In genomic region chr1:224434447-224435317, GRCh38 we compare ENCODE assay signal across 8 cellular contexts. TPM values are rescaled to one million over a fixed set of nuclear protein-coding genes. Genes with fewer than 3 reads are reported as not detected.
DNase-seq lines count a peak whose midpoint lies in the region; ATAC-seq and TF ChIP-seq lines count a peak whose summit lies in the region.

TSS of gene WDR26 (minus strand) at chr1:224434797.

- peaks cover 61% of the 10 kb centered on the region for H3K4me1 Mint-ChIP-seq in HFFc6 (ENCODE audit: low read depth)
- H3K4me1 Mint-ChIP-seq in osteocyte (ENCODE audit: unreplicated experiment): peaks cover 35% of the 10 kb centered on the region

- H3K27ac Mint-ChIP-seq in HFFc6 (peak within 1 kb of the TSS; percentile 99), osteocyte (ENCODE audit: unreplicated experiment) (peak within 1 kb of the TSS; percentile 94)
- H3K27ac Mint-ChIP-seq in activated naive CD4-positive, alpha-beta T cell treated with anti-CD3 and anti-CD28 coated beads, Interleukin-2, amount 50 U/mL, for 72 hours: peak within 1 kb of the TSS; percentile 94 to 98

- ATAC-seq in activated naive CD4-positive, alpha-beta T cell treated with anti-CD3 and anti-CD28 coated beads, Interleukin-2, amount 50 U/mL, for 72 hours: peak; percentile 92 to 95

- H3K4me3 Mint-ChIP-seq in HFFc6 (peak within 1 kb of the TSS; percentile 97), osteocyte (ENCODE audit: unreplicated experiment) (peak within 1 kb of the TSS; percentile 95)

- 1% methylated on average over 68 of the region's 70 CpGs for WGBS in thymus

- peak; percentile 66 for DNase-seq in GM12864 (ENCODE audit: low read depth)
- DNase-seq in HFFc6: peak; percentile 78
- peak; percentile 96 for DNase-seq in NAMALWA (ENCODE audit: low spot score)
- DNase-seq in SKM-1 treated with dmso at 0.1 percent for 144 hours (lab: John Stamatoyannopoulos, UW; ENCODE audit: unreplicated experiment): peak; percentile 94
- DNase-seq in activated naive CD4-positive, alpha-beta T cell treated with anti-CD3 and anti-CD28 coated beads, Interleukin-2, amount 50 U/mL, for 72 hours (ENCODE audit: low spot score in 2 of 2): peak; percentile 75 to 91
- peak; percentile 79 to 95 (median 88) for DNase-seq in head of caudate nucleus
- peak; percentile 90 for DNase-seq in osteocyte (ENCODE audit: extremely low spot score, unreplicated experiment)

- H3K36me3 Mint-ChIP-seq in HFFc6 (ENCODE audit: low read depth): peaks cover 29% of the 10 kb centered on the region
- peaks cover 12 to 16% of the 10 kb centered on the region in 2 donors for H3K36me3 Mint-ChIP-seq in activated naive CD4-positive, alpha-beta T cell treated with anti-CD3 and anti-CD28 coated beads, Interleukin-2, amount 50 U/mL, for 72 hours
- peaks cover 12% of the 10 kb centered on the region for H3K36me3 Mint-ChIP-seq in osteocyte (ENCODE audit: unreplicated experiment)

- peak; percentile 26 for TF ChIP-seq CTCF in GM12864 (IDR thresholded peaks at IDR 0.05; ENCODE audit: low read depth, low read length, missing control alignments)
- peak; percentile 41; the same call in 1 of the 2 replicates for TF ChIP-seq CTCF in HFFc6 (IDR thresholded peaks at IDR 0.05)
- peak; percentile 21 for TF ChIP-seq CTCF in osteocyte (IDR thresholded peaks at IDR 0.05)

- H3K9me3 Mint-ChIP-seq in HFFc6 (no peaks in the 10 kb centered on the region), osteocyte (ENCODE audit: unreplicated experiment) (no peaks in the 10 kb centered on the region)
- no peaks in the 10 kb centered on the region for H3K9me3 Mint-ChIP-seq in activated naive CD4-positive, alpha-beta T cell treated with anti-CD3 and anti-CD28 coated beads, Interleukin-2, amount 50 U/mL, for 72 hours

- H3K27me3 Mint-ChIP-seq in HFFc6 (ENCODE audit: insufficient read depth): peaks cover 2% of the 10 kb centered on the region; the same call in 1 of the 2 replicates
- H3K27me3 Mint-ChIP-seq in osteocyte (ENCODE audit: unreplicated experiment): no peaks in the 10 kb centered on the region

- H3K9me3 ChIP-seq in thymus (ENCODE audit: control insufficient read depth): no peaks in the 10 kb centered on the region

- H3K4me3 ChIP-seq in GM12864 (ENCODE audit: low read depth, low read length) (peak within 1 kb of the TSS; percentile 65), thymus (ENCODE audit: low read length) (peak within 1 kb of the TSS; percentile 64)

- H3K4me1 ChIP-seq in thymus (ENCODE audit: control insufficient read depth, insufficient read depth, low read length): peaks cover 12% of the 10 kb centered on the region

- H3K27me3 ChIP-seq in thymus (ENCODE audit: control insufficient read depth, insufficient read depth): no peaks in the 10 kb centered on the region

- peak within 1 kb of the TSS; percentile 93 for H3K27ac ChIP-seq in thymus (ENCODE audit: low read depth)

- intact Hi-C loops in head of caudate nucleus (cut with DNase I): loop anchor here (10.0 kb wide), 1 partner anchor 80 kb away; the partner anchor contains the start of gene CNIH4

- no peaks in the 10 kb centered on the region for H3K36me3 ChIP-seq in thymus (ENCODE audit: control insufficient read depth, insufficient read depth)

RNA-seq across cellular contexts. Expression of gene WDR26, which starts in this region (rescaled TPM):
- 100 to 1,000 TPM in 1 of 6 experiments, 10 to 100 TPM in 5; 85.4 to 105 (median 90.8) TPM for total RNA-seq in HFFc6 (2021; fragmentation: NEBNext Ultra II Directional; extraction: Animal tissue kit (Norgen Biotek cat#: 25700))
- 10 to 100 TPM; 74.3 to 86.3 TPM for total RNA-seq in activated naive CD4-positive, alpha-beta T cell treated with anti-CD3 and anti-CD28 coated beads, Interleukin-2, amount 50 U/mL, for 72 hours
- total RNA-seq in osteocyte: 106 and 111 TPM in 2 replicates
- 62.3 TPM for polyA plus RNA-seq in thymus

Comparison
In these comparisons a context has a peak if more than half of its experiments do, and no peak if none do; other contexts are left out.
1. Peak in every context shown above with its lines: DNase-seq, ATAC-seq, H3K4me3 ChIP-seq and H3K27ac ChIP-seq.